8 cellular contexts compared by ENCODE assay signal in genomic region chr10:93701903-93702277, GRCh38. TPM values are rescaled to one million over a fixed set of nuclear protein-coding genes. Genes with fewer than 3 reads are reported as not detected.
DNase-seq lines count a peak whose midpoint lies in the region; ATAC-seq, FAIRE-seq and TF ChIP-seq lines count a peak whose summit lies in the region.

No MANE protein-coding gene starts in this region.

- H3K4me2 ChIP-seq in hepatocyte: peak overlapping the region; percentile 82

- H3K27me3 ChIP-seq in HUES6 (ENCODE audit: control insufficient read depth, insufficient read depth, low read length): no peaks in the 10 kb centered on the region
- no peaks in the 10 kb centered on the region for H3K27me3 ChIP-seq in hepatocyte
- no peaks in the 10 kb centered on the region for H3K27me3 ChIP-seq in spleen (replicated peaks in 1 of 7)

- H3K9me2 ChIP-seq in hepatocyte (replicated peaks; ENCODE audit: insufficient read depth): no peaks in the 10 kb centered on the region

- peaks cover 14% of the 10 kb centered on the region for H3K79me2 ChIP-seq in hepatocyte

- H3K9me3 ChIP-seq in HUES6 (ENCODE audit: control insufficient read depth, insufficient read depth, low read depth, low read length) (no peaks in the 10 kb centered on the region), hepatocyte (ENCODE audit: low read depth) (no peaks in the 10 kb centered on the region), spleen (no peaks in the 10 kb centered on the region)

- no peaks in the 10 kb centered on the region for H4K20me1 ChIP-seq in hepatocyte (ENCODE audit: insufficient read depth, poor library complexity, severe bottlenecking)

- no peak for TF ChIP-seq POLR2A in spleen (IDR thresholded peaks at IDR 0.05)
- no peak for TF ChIP-seq POLR2A in GM12892 (IDR thresholded peaks at IDR 0.05; ENCODE audit: low read depth, low read length)

- no peak overlapping the region for H3K4me3 Mint-ChIP-seq in activated T-helper 17 cell treated with anti-CD3 and anti-CD28 coated beads, Interleukin-2, amount 50 U/mL, for 72 hours

- no peaks in the 10 kb centered on the region for H3K9me3 Mint-ChIP-seq in activated T-helper 17 cell treated with anti-CD3 and anti-CD28 coated beads, Interleukin-2, amount 50 U/mL, for 72 hours

- H3K27ac ChIP-seq in HUES6 (ENCODE audit: low read depth, low read length) (peak overlapping the region; percentile 40; the same call in 1 of the 2 replicates), hepatocyte (peak overlapping the region; percentile 93), spleen (peak overlapping the region; percentile 70 to 89 (median 85))

- 3% methylated on average over 10 of the region's 10 CpGs for WGBS in hepatocyte (ENCODE audit: low lambda C conversion rate, missing lambda C conversion rate)
- WGBS in spleen, 5 donors: 0 to 1% (median 1%) methylated on average over 10 of the region's 10 CpGs

- intact Hi-C loops in spleen (cut with DNase I; ENCODE audit: low total_unique reads): loop anchor here (5.0 kb wide), 1 partner anchor 115 kb away; no protein-coding TSS in a partner anchor

- H2AFZ ChIP-seq in hepatocyte: peak overlapping the region; percentile 82

- H3K27me3 Mint-ChIP-seq in activated T-helper 17 cell treated with anti-CD3 and anti-CD28 coated beads, Interleukin-2, amount 50 U/mL, for 72 hours: no peaks in the 10 kb centered on the region

- peaks cover 34% of the 10 kb centered on the region for H3K36me3 Mint-ChIP-seq in activated T-helper 17 cell treated with anti-CD3 and anti-CD28 coated beads, Interleukin-2, amount 50 U/mL, for 72 hours (ENCODE audit: low read depth)

- peaks cover 15% of the 10 kb centered on the region; the same call in 1 of the 2 replicates for H3K4me1 ChIP-seq in HUES6 (ENCODE audit: control insufficient read depth, insufficient read depth, low read length)
- peaks cover 10% of the 10 kb centered on the region for H3K4me1 ChIP-seq in hepatocyte (ENCODE audit: insufficient read depth)
- peaks cover 14 to 59% (median 35%) of the 10 kb centered on the region in 6 donors for H3K4me1 ChIP-seq in spleen

- DNase-seq in GM04504 (ENCODE audit: low read depth) (peak; percentile 17), hepatocyte (ENCODE audit: low spot score) (peak; percentile 19), spleen (no peak), GM12892 (ENCODE audit: insufficient read length) (no peak), SHP77 treated with DMSO at 0.1 percent for 48 hours (lab: John Stamatoyannopoulos, UW) (no peak)

- H3K4me3 ChIP-seq in HUES6 (ENCODE audit: low read depth, low read length): peak overlapping the region; percentile 77
- peak overlapping the region; percentile 66 for H3K4me3 ChIP-seq in hepatocyte
- H3K4me3 ChIP-seq in spleen: peak overlapping the region; percentile 49 to 74 (median 64)

- TF ChIP-seq CTCF in hepatocyte (IDR thresholded peaks at IDR 0.05; ENCODE audit: poor library complexity) (no peak), spleen (IDR thresholded peaks at IDR 0.05 in 8 of 11, conservative IDR thresholded peaks at IDR 0.05 in 3 of 11) (no peak)

- peak; percentile 15 for ATAC-seq in GM21423 (IDR thresholded peaks at IDR 0.05; ENCODE audit: unreplicated experiment)
- ATAC-seq in activated T-helper 17 cell treated with anti-CD3 and anti-CD28 coated beads, Interleukin-2, amount 50 U/mL, for 72 hours (replicated peaks): peak; percentile 34

- H3K27ac Mint-ChIP-seq in activated T-helper 17 cell treated with anti-CD3 and anti-CD28 coated beads, Interleukin-2, amount 50 U/mL, for 72 hours: no peak overlapping the region

- peak overlapping the region; percentile 82 for H3K9ac ChIP-seq in HUES6 (ENCODE audit: low read length)

- peaks cover 11% of the 10 kb centered on the region for H3K4me1 Mint-ChIP-seq in activated T-helper 17 cell treated with anti-CD3 and anti-CD28 coated beads, Interleukin-2, amount 50 U/mL, for 72 hours

- FAIRE-seq in GM12892 (lab: Jason Lieb, UNC): no peak

- peaks cover 25% of the 10 kb centered on the region for H3K36me3 ChIP-seq in HUES6 (ENCODE audit: control insufficient read depth, insufficient read depth, low read length)
- no peaks in the 10 kb centered on the region for H3K36me3 ChIP-seq in hepatocyte (replicated peaks; ENCODE audit: insufficient read depth, low read depth)
- peaks cover 0 to 30% (median 21%) of the 10 kb centered on the region in 6 donors for H3K36me3 ChIP-seq in spleen

RNA-seq across cellular contexts. Expression of gene FRA10AC1, which starts 0.5 kb away (rescaled TPM):
- total RNA-seq in activated T-helper 17 cell treated with anti-CD3 and anti-CD28 coated beads, Interleukin-2, amount 50 U/mL, for 72 hours: 10 to 100 TPM; 15.5 to 19.8 TPM
- total RNA-seq in hepatocyte: 11.4 and 12.9 TPM in 2 replicates
- polyA plus RNA-seq in hepatocyte: 14.9 TPM in 2 replicates
- 10 to 100 TPM; 13.0 to 99.5 (median 20.4) TPM for total RNA-seq in spleen
- polyA plus RNA-seq in spleen: 10 to 100 TPM in 2 of 3 donors, 1 to 10 TPM in 1; 9.9 to 11.2 (median 10.5) TPM
- polyA plus RNA-seq in GM12892 (2012; ENCODE audit: missing spikeins): 15.6 TPM

RNA-seq across cellular contexts. Expression of gene LGI1, which starts 55.8 kb away (rescaled TPM):
- not detected for total RNA-seq in activated T-helper 17 cell treated with anti-CD3 and anti-CD28 coated beads, Interleukin-2, amount 50 U/mL, for 72 hours
- total RNA-seq in hepatocyte (0.60 and 2.6 TPM in 2 replicates), spleen (not detected)
- polyA plus RNA-seq in hepatocyte (0.21 and 0.56 TPM in 2 replicates), spleen (under 1 TPM in 1 of 3 donors, not detected in 2; 0.16 TPM)
- polyA plus RNA-seq in GM12892 (2012; ENCODE audit: missing spikeins): not detected

Comparison
In these comparisons a context has a peak if more than half of its experiments do, and no peak if none do; other contexts are left out.
1. DNase-seq: peak in GM04504 (single experiment) and hepatocyte (single experiment); none in spleen (single experiment), GM12892 (single experiment) and SHP77 treated with DMSO at 0.1 percent for 48 hours (single experiment).
2. H3K27ac ChIP-seq: peak in every context shown above with its lines; median percentile 93 in hepatocyte; 85 in spleen; 40 in HUES6.
3. Peak in every context shown above with its lines, with median percentiles within 50 percentile points of each other: H3K4me3 ChIP-seq.